Comparison of ENCODE assay signal across 13 cellular contexts in the genomic region with DNA sequence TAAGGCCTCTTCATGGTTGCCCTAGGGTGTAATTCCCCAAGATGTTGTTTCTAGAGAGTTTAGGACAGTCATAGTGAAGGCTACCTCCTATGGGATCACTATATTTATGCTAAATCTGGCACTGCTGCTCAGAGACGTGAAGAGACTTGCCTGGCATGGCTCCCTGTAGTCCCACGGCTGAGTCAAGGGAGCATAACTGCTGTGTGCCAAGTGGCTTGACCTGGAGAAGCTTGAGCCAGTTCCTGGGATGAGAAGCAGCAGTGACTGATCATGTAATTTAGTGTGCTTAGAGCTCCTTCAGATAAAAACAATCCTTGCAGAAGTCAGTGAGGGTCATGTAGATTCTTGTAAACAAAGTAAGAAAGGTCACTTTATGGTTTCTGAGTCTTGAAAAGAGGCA.
A peak's percentile ranks its signal among the peaks of the same experiment; 100 is the strongest.
DNase-seq lines count a peak whose midpoint lies in the region; ATAC-seq and TF ChIP-seq lines count a peak whose summit lies in the region.
"Had no signal": no experiment of that assay in that cellular context is flagged by ENCODE, and none has a peak within 500 bp of the region (broad histone marks: within the 10 kb centered on the region; RNA-seq: fewer than 3 reads in every experiment).

No MANE protein-coding gene starts in this region.

- DNase-seq in Right ventricle myocardium superior (peak; percentile 66), right atrium auricular region (ENCODE audit: low spot score) (no peak), brain pericyte (ENCODE audit: low read depth, low spot score) (peak; percentile 48), right cardiac atrium (peak; percentile 56 to 77 (median 71)), aorta (peak in 1 of 2 donors; percentile 71), dermis blood vessel endothelial cell (no peak), MM.1S (no peak), NCI-H1417 treated with DMSO at 0.1 percent for 48 hours (lab: John Stamatoyannopoulos, UW) (no peak)
- DNase-seq: activated CD4-positive, alpha-beta T cell treated with anti-CD3 and anti-CD28 coated beads for 36 hours; activated T-cell treated with anti-CD3 and anti-CD28 coated beads, Interleukin-2, amount 50 U/mL, for 72 hours; natural killer cell; NCI-H2029; T-cell had no signal

- no peak overlapping the region for H3K4me2 ChIP-seq in MM.1S (ENCODE audit: low read depth, low read length)

- no peaks in the 10 kb centered on the region for H3K36me3 ChIP-seq in right atrium auricular region
- no peaks in the 10 kb centered on the region for H3K36me3 ChIP-seq in aorta (ENCODE audit: control insufficient read depth in 1 of 2, insufficient read depth in 2 of 2, low read length in 1 of 2)
- H3K36me3 ChIP-seq in MM.1S (replicated peaks; ENCODE audit: insufficient read depth, low read length), result no peaks in the 10 kb centered on the region

- H3K27ac ChIP-seq in right atrium auricular region (no peak overlapping the region), right cardiac atrium (ENCODE audit: low read length) (peak overlapping the region; percentile 39), aorta (ENCODE audit: low read depth in 1 of 2, low read length in 2 of 2) (no peak overlapping the region), MM.1S (ENCODE audit: low read length) (no peak overlapping the region)

- no peak overlapping the region for H2AFZ ChIP-seq in MM.1S (ENCODE audit: low read length)

- H3K9ac ChIP-seq in MM.1S (ENCODE audit: low read length), result no peak overlapping the region

- H3K4me1 ChIP-seq in right atrium auricular region, result peaks cover 0 to 11% of the 10 kb centered on the region in 2 donors
- H3K4me1 ChIP-seq in right cardiac atrium (ENCODE audit: control insufficient read depth, insufficient read depth, low read length), result peaks cover 6% of the 10 kb centered on the region
- H3K4me1 ChIP-seq in aorta (ENCODE audit: control insufficient read depth in 1 of 2, insufficient read depth in 2 of 2, low read length in 2 of 2), result peaks cover 0 to 2% of the 10 kb centered on the region in 2 donors
- no peaks in the 10 kb centered on the region for H3K4me1 ChIP-seq in MM.1S (ENCODE audit: low read length)

- no peaks in the 10 kb centered on the region for H3K79me2 ChIP-seq in MM.1S (ENCODE audit: low read length)

- TF ChIP-seq CTCF in right atrium auricular region (IDR thresholded peaks at IDR 0.05) (no peak), MM.1S (IDR thresholded peaks at IDR 0.05; ENCODE audit: low read length) (no peak)

- WGBS in right cardiac atrium, result 26% methylated on average over 2 of the region's 2 CpGs
- WGBS in aorta, 2 donors, result 0 to 6% methylated on average over 2 of the region's 2 CpGs

- no peaks in the 10 kb centered on the region for H3K9me2 ChIP-seq in MM.1S (replicated peaks; ENCODE audit: insufficient read depth, low read length)

- H3K9me3 ChIP-seq in right atrium auricular region (no peaks in the 10 kb centered on the region), right cardiac atrium (ENCODE audit: control insufficient read depth, low read length) (no peaks in the 10 kb centered on the region), aorta (ENCODE audit: control insufficient read depth, low read length) (no peaks in the 10 kb centered on the region), MM.1S (replicated peaks; ENCODE audit: insufficient read depth, low read length) (no peaks in the 10 kb centered on the region)

- H3K4me3 ChIP-seq in right atrium auricular region, result no peak overlapping the region
- H3K4me3 ChIP-seq in right cardiac atrium (ENCODE audit: low read length), result no peak overlapping the region
- H3K4me3 ChIP-seq in aorta (ENCODE audit: low read length in 2 of 2), result no peak overlapping the region
- no peak overlapping the region for H3K4me3 ChIP-seq in MM.1S (ENCODE audit: low read length)

- H3F3A ChIP-seq in MM.1S (ENCODE audit: insufficient read depth, low read length), result no peaks in the 10 kb centered on the region

- intact Hi-C loops in Right ventricle myocardium superior (cut with DNase I), result no loop called here
- intact Hi-C loops in right cardiac atrium (cut with DNase I), result no loop called here
- intact Hi-C loops in aorta (cut with DNase I), result no loop called here

- ATAC-seq in Right ventricle myocardium superior (ENCODE audit: poor library complexity) (peak; percentile 83), right cardiac atrium (peak; percentile 60 to 84), aorta (ENCODE audit: low FRiP score) (peak; percentile 47)
- ATAC-seq: activated CD4-positive, alpha-beta T cell treated with anti-CD3 and anti-CD28 coated beads for 36 hours; activated T-cell treated with anti-CD3 and anti-CD28 coated beads, Interleukin-2, amount 50 U/mL, for 72 hours; natural killer cell; T-cell had no signal

- H4K20me1 ChIP-seq in MM.1S (ENCODE audit: insufficient read depth, low read length), result no peaks in the 10 kb centered on the region

- no peaks in the 10 kb centered on the region for H3K27me3 ChIP-seq in right atrium auricular region
- no peaks in the 10 kb centered on the region for H3K27me3 ChIP-seq in right cardiac atrium (ENCODE audit: control insufficient read depth, insufficient read depth)
- H3K27me3 ChIP-seq in aorta (ENCODE audit: control insufficient read depth in 1 of 2, insufficient read depth in 2 of 2, low read length in 1 of 2), result no peaks in the 10 kb centered on the region
- no peaks in the 10 kb centered on the region for H3K27me3 ChIP-seq in MM.1S (replicated peaks; ENCODE audit: insufficient read depth, low read length)

Comparison
In these comparisons a context has a peak if more than half of its experiments do, and no peak if none do; other contexts are left out.
1. DNase-seq: peak in Right ventricle myocardium superior (single experiment), brain pericyte (single experiment) and right cardiac atrium (3 of 3); none in right atrium auricular region (single experiment), dermis blood vessel endothelial cell (single experiment), MM.1S (single experiment) and NCI-H1417 treated with DMSO at 0.1 percent for 48 hours (single experiment).
2. Peak in every context shown above with its lines, with median percentiles within 50 percentile points of each other: ATAC-seq.